In genomic region chr6:42340516-42340915, GRCh38 we compare ENCODE assay signal across 22 cellular contexts.
DNase-seq lines count a peak whose midpoint lies in the region; ATAC-seq and TF ChIP-seq lines count a peak whose summit lies in the region.
"Had no signal": no experiment of that assay in that cellular context is flagged by ENCODE, and none has a peak within 500 bp of the region (broad histone marks: within the 10 kb centered on the region; RNA-seq: fewer than 3 reads in every experiment).

No MANE protein-coding gene starts in this region.

- peaks cover 5% of the 10 kb centered on the region; the same call in 1 of the 2 replicates for H3K36me3 ChIP-seq in ACC112 (ENCODE audit: insufficient read depth, low read length)
- H3K36me3 ChIP-seq in PC-9 (ENCODE audit: low read depth), result no peaks in the 10 kb centered on the region
- H3K36me3 ChIP-seq: upper lobe of right lung had no signal

- peak overlapping the region; percentile 72; the same call in 1 of the 2 replicates for H3K4me2 ChIP-seq in PC-9

- H2AFZ ChIP-seq in ACC112 (ENCODE audit: low read length, unreplicated experiment), result no peak overlapping the region
- no peak overlapping the region for H2AFZ ChIP-seq in PC-9

- POLR2A ChIA-PET in PC-9 (lab: Charles Lee; ENCODE audit: unreplicated experiment), result interaction anchor here (0.6 kb wide), 1 partner anchor 405 kb away, joined by 11 read pairs; no protein-coding TSS in a partner anchor
- POLR2A ChIA-PET in activated CD8-positive, alpha-beta T cell treated with anti-CD3 and anti-CD28 coated beads, Interleukin-2, amount 10 ng/mL, durations not matched to agents 7 days and 5 days (lab: Charles Lee), result interaction anchor here (1.1 kb wide), 1 partner anchor 25 kb away, joined by 3 read pairs; no protein-coding TSS in a partner anchor

- H3K27ac ChIP-seq in ACC112 (ENCODE audit: low read depth, low read length) (peak overlapping the region; percentile 96; the same call in 1 of the 2 replicates), PC-9 (peak overlapping the region; percentile 93)
- H3K27ac ChIP-seq: C4-2B, upper lobe of right lung had no signal

- H3K27me3 ChIP-seq in ACC112 (ENCODE audit: insufficient read depth, low read length) (no peaks in the 10 kb centered on the region), PC-9 (ENCODE audit: insufficient read depth, low read depth) (no peaks in the 10 kb centered on the region)
- H3K27me3 ChIP-seq: upper lobe of right lung had no signal

- H3K9me2 ChIP-seq in PC-9 (ENCODE audit: insufficient read depth), result no peaks in the 10 kb centered on the region

- H3F3A ChIP-seq in PC-9 (ENCODE audit: insufficient read depth, low read depth), result peaks cover 29% of the 10 kb centered on the region

- no TSS peak for BruUV-seq in PC-9 (replicated peaks; lab: Mats Ljungman, UMichigan)

- WGBS in lower leg skin, 2 donors, result 87 to 92% methylated on average over 6 of the region's 6 CpGs

- peaks cover 30% of the 10 kb centered on the region for H3K4me1 ChIP-seq in ACC112 (ENCODE audit: control insufficient read depth, insufficient read depth, low read length, unreplicated experiment)
- peaks cover 39% of the 10 kb centered on the region for H3K4me1 ChIP-seq in PC-9 (replicated peaks; ENCODE audit: insufficient read depth)
- H3K4me1 ChIP-seq: upper lobe of right lung had no signal

- H3K9me3 Mint-ChIP-seq in activated T-cell treated with anti-CD3 and anti-CD28 coated beads, Interleukin-2, amount 50 U/mL, for 24 hours, result no peaks in the 10 kb centered on the region
- H3K9me3 Mint-ChIP-seq in activated naive CD8-positive, alpha-beta T cell (ENCODE audit: low read depth), result no peaks in the 10 kb centered on the region
- no peaks in the 10 kb centered on the region for H3K9me3 Mint-ChIP-seq in activated CD8-positive, alpha-beta T cell treated with anti-CD3 and anti-CD28 coated beads, Interleukin-2, amount 10 ng/mL, durations not matched to agents 7 days and 5 days (ENCODE audit: insufficient read depth)

- TF ChIP-seq POLR2A in lower leg skin (IDR thresholded peaks at IDR 0.05), result no peak

- H3K79me2 ChIP-seq in ACC112 (ENCODE audit: control insufficient read depth, insufficient read depth, low read length, unreplicated experiment) (peaks cover 11% of the 10 kb centered on the region), PC-9 (ENCODE audit: low read depth) (peaks cover 39% of the 10 kb centered on the region)

- peak overlapping the region; percentile 30 for H3K4me3 Mint-ChIP-seq in activated T-cell treated with anti-CD3 and anti-CD28 coated beads, Interleukin-2, amount 50 U/mL, for 24 hours
- no peak overlapping the region for H3K4me3 Mint-ChIP-seq in activated naive CD8-positive, alpha-beta T cell
- no peak overlapping the region for H3K4me3 Mint-ChIP-seq in activated CD8-positive, alpha-beta T cell treated with anti-CD3 and anti-CD28 coated beads, Interleukin-2, amount 10 ng/mL, durations not matched to agents 7 days and 5 days

- H3K4me3 ChIP-seq in ACC112 (ENCODE audit: low read depth, low read length) (no peak overlapping the region), PC-9 (no peak overlapping the region), lower leg skin (ENCODE audit: low read depth, poor library complexity, severe bottlenecking) (no peak overlapping the region)
- H3K4me3 ChIP-seq: smooth muscle cell, upper lobe of right lung had no signal

- H3K27me3 Mint-ChIP-seq in activated T-cell treated with anti-CD3 and anti-CD28 coated beads, Interleukin-2, amount 50 U/mL, for 24 hours, result no peaks in the 10 kb centered on the region
- H3K27me3 Mint-ChIP-seq in activated naive CD8-positive, alpha-beta T cell, result no peaks in the 10 kb centered on the region
- no peaks in the 10 kb centered on the region for H3K27me3 Mint-ChIP-seq in activated CD8-positive, alpha-beta T cell treated with anti-CD3 and anti-CD28 coated beads, Interleukin-2, amount 10 ng/mL, durations not matched to agents 7 days and 5 days (ENCODE audit: low read depth)

- no peak for ATAC-seq in activated CD8-positive, alpha-beta T cell treated with anti-CD3 and anti-CD28 coated beads, Interleukin-2, amount 10 ng/mL, durations not matched to agents 7 days and 5 days
- ATAC-seq: left cardiac atrium, Right ventricle myocardium inferior, upper lobe of right lung had no signal

- TF ChIP-seq CTCF in PC-9 (conservative IDR thresholded peaks at IDR 0.05) (no peak), lower leg skin (IDR thresholded peaks at IDR 0.05) (no peak)

- intact Hi-C loops in PC-9 (cut with micrococcal nuclease; ENCODE audit: unreplicated experiment), result no loop called here
- intact Hi-C loops in lower leg skin (cut with DNase I; ENCODE audit: low total_unique reads), result no loop called here

- H3K4me1 Mint-ChIP-seq in activated T-cell treated with anti-CD3 and anti-CD28 coated beads, Interleukin-2, amount 50 U/mL, for 24 hours (ENCODE audit: low read depth), result peaks cover 80% of the 10 kb centered on the region
- peaks cover 48% of the 10 kb centered on the region for H3K4me1 Mint-ChIP-seq in activated naive CD8-positive, alpha-beta T cell (ENCODE audit: low read depth)
- peaks cover 67% of the 10 kb centered on the region for H3K4me1 Mint-ChIP-seq in activated CD8-positive, alpha-beta T cell treated with anti-CD3 and anti-CD28 coated beads, Interleukin-2, amount 10 ng/mL, durations not matched to agents 7 days and 5 days (ENCODE audit: low read depth)

- H3K27ac Mint-ChIP-seq in activated T-cell treated with anti-CD3 and anti-CD28 coated beads, Interleukin-2, amount 50 U/mL, for 24 hours, result peak overlapping the region; percentile 94
- H3K27ac Mint-ChIP-seq in activated naive CD8-positive, alpha-beta T cell, result peak overlapping the region; percentile 92
- H3K27ac Mint-ChIP-seq in activated CD8-positive, alpha-beta T cell treated with anti-CD3 and anti-CD28 coated beads, Interleukin-2, amount 10 ng/mL, durations not matched to agents 7 days and 5 days, result no peak overlapping the region

- no peaks in the 10 kb centered on the region for H4K20me1 ChIP-seq in PC-9 (ENCODE audit: insufficient read depth)

- CTCF ChIA-PET in PC-9 (lab: Charles Lee), result no interaction called here
- CTCF ChIA-PET in activated CD8-positive, alpha-beta T cell treated with anti-CD3 and anti-CD28 coated beads, Interleukin-2, amount 10 ng/mL, durations not matched to agents 7 days and 5 days (lab: Charles Lee), result interaction anchor here (1.1 to 2.6 kb wide), 3 partner anchors 27 to 207 kb away, joined by 4 to 15 read pairs (median 5); no protein-coding TSS in a partner anchor

- H3K36me3 Mint-ChIP-seq in activated T-cell treated with anti-CD3 and anti-CD28 coated beads, Interleukin-2, amount 50 U/mL, for 24 hours (ENCODE audit: low read depth), result peaks cover 42% of the 10 kb centered on the region
- H3K36me3 Mint-ChIP-seq in activated naive CD8-positive, alpha-beta T cell, result peaks cover 4% of the 10 kb centered on the region
- peaks cover 29% of the 10 kb centered on the region for H3K36me3 Mint-ChIP-seq in activated CD8-positive, alpha-beta T cell treated with anti-CD3 and anti-CD28 coated beads, Interleukin-2, amount 10 ng/mL, durations not matched to agents 7 days and 5 days (ENCODE audit: low read depth)

- peak; percentile 31 for DNase-seq in activated T-cell treated with anti-CD3 and anti-CD28 coated beads, Interleukin-2, amount 50 U/mL, for 24 hours
- DNase-seq in activated T-cell treated with anti-CD3 and anti-CD28 coated beads, Interleukin-2, amount 50 U/mL, for 1 hour, result no peak
- DNase-seq in PC-9, result no peak
- DNase-seq in activated CD8-positive, alpha-beta T cell treated with anti-CD3 and anti-CD28 coated beads, Interleukin-2, amount 10 ng/mL, durations not matched to agents 7 days and 5 days, result no peak
- no peak for DNase-seq in lower leg skin (ENCODE audit: low spot score in 2 of 2)
- no peak for DNase-seq in Ammon's horn (ENCODE audit: low spot score)
- DNase-seq: anterior cingulate cortex, caudate nucleus, dermis blood vessel endothelial cell, Kasumi-1, left cardiac atrium, mesenchymal stem cell, NCI-H1092, NCI-H187 treated with DMSO at 0.1 percent for 48 hours, retina, substantia nigra, upper lobe of right lung had no signal

- H3K9me3 ChIP-seq in PC-9 (ENCODE audit: insufficient read depth, low read depth), result no peaks in the 10 kb centered on the region
- H3K9me3 ChIP-seq: upper lobe of right lung had no signal
